ENCODE assay signal across 8 cellular contexts in genomic region chr5:76175051-76175666, GRCh38.
DNase-seq lines count a peak whose midpoint lies in the region; ATAC-seq and TF ChIP-seq lines count a peak whose summit lies in the region.

No MANE protein-coding gene starts in this region.

- H3K4me3 ChIP-seq in hepatocyte = no peak overlapping the region

- H3K27ac Mint-ChIP-seq in CD14-positive monocyte = no peak overlapping the region

- no peaks in the 10 kb centered on the region for H3K36me3 Mint-ChIP-seq in CD14-positive monocyte

- no peaks in the 10 kb centered on the region for H3K27me3 ChIP-seq in hepatocyte

- H3K27ac ChIP-seq in hepatocyte = no peak overlapping the region

- H3K9me3 Mint-ChIP-seq in CD14-positive monocyte = peaks cover 0 to 5% (median 0%) of the 10 kb centered on the region in 7 donors

- no peaks in the 10 kb centered on the region for H3K9me2 ChIP-seq in hepatocyte (replicated peaks; ENCODE audit: insufficient read depth)

- intact Hi-C loops in CD14-positive monocyte (cut with micrococcal nuclease) = no loop called here

- no peaks in the 10 kb centered on the region for H3K79me2 ChIP-seq in hepatocyte

- H3K4me2 ChIP-seq in hepatocyte = no peak overlapping the region

- peaks cover 0 to 2% (median 0%) of the 10 kb centered on the region in 3 donors for H3K27me3 Mint-ChIP-seq in CD14-positive monocyte (ENCODE audit: low read depth in 3 of 3)

- H3K4me1 Mint-ChIP-seq in CD14-positive monocyte = peaks cover 33% of the 10 kb centered on the region

- no peak overlapping the region for H2AFZ ChIP-seq in hepatocyte

- no peaks in the 10 kb centered on the region for H3K9me3 ChIP-seq in hepatocyte (ENCODE audit: low read depth)

- peak; percentile 64 for ATAC-seq in GM18909 (IDR thresholded peaks at IDR 0.05; ENCODE audit: poor library complexity, unreplicated experiment)
- ATAC-seq in HG02840 (IDR thresholded peaks at IDR 0.05; ENCODE audit: low FRiP score, unreplicated experiment) = no peak

- WGBS in hepatocyte (ENCODE audit: low lambda C conversion rate, missing lambda C conversion rate) = 36% methylated on average over 6 of the region's 6 CpGs

- DNase-seq in CD14-positive monocyte (ENCODE audit: low spot score) (no peak), HuH-7 (ENCODE audit: low spot score) (peak; percentile 73), SK-MEL-5 (ENCODE audit: low read depth, low spot score) (peak; percentile 71), hepatocyte (ENCODE audit: low spot score) (peak; percentile 72)
- peak; percentile 43 for DNase-seq in activated naive CD4-positive, alpha-beta T cell treated with anti-CD3 and anti-CD28 coated beads, Interleukin-2, amount 50 U/mL, for 16 hours
- peak; percentile 21 to 42 for DNase-seq in stimulated activated CD4-positive, alpha-beta T cell treated with anti-CD3 and anti-CD28 coated beads, Interleukin-1b, Interleukin-23, amount 100 ng/mL, for 4 hours (ENCODE audit: low read depth in 2 of 2)

- TF ChIP-seq CTCF in CD14-positive monocyte (IDR thresholded peaks at IDR 0.05) (peak; percentile 72), hepatocyte (IDR thresholded peaks at IDR 0.05; ENCODE audit: poor library complexity) (peak; percentile 72)

- no peaks in the 10 kb centered on the region for H3K36me3 ChIP-seq in hepatocyte (replicated peaks; ENCODE audit: insufficient read depth, low read depth)

- no peaks in the 10 kb centered on the region for H4K20me1 ChIP-seq in hepatocyte (ENCODE audit: insufficient read depth, poor library complexity, severe bottlenecking)

- peak overlapping the region; percentile 58 to 76 for H3K4me3 Mint-ChIP-seq in CD14-positive monocyte

- no peaks in the 10 kb centered on the region for H3K4me1 ChIP-seq in hepatocyte (ENCODE audit: insufficient read depth)

- in situ Hi-C loops in SK-MEL-5 (cut with HindIII; ENCODE audit: low pct_unique_long_range_greater_than_20kb, low sequenced_read_pairs) = no loop called here
